ENCODE assay signal across 14 cellular contexts in genomic region chr9:33223696-33224095, GRCh38. TPM values are rescaled to one million over a fixed set of nuclear protein-coding genes. Genes with fewer than 3 reads are reported as not detected.
DNase-seq lines count a peak whose midpoint lies in the region; ATAC-seq, FAIRE-seq and TF ChIP-seq lines count a peak whose summit lies in the region.
"Had no signal": no experiment of that assay in that cellular context is flagged by ENCODE, and none has a peak within 500 bp of the region (broad histone marks: within the 10 kb centered on the region; RNA-seq: fewer than 3 reads in every experiment).

No MANE protein-coding gene starts in this region.

- H3K36me3 ChIP-seq in cardiac muscle cell (no peaks in the 10 kb centered on the region), OCI-LY3 (replicated peaks; ENCODE audit: low read depth, low read length) (no peaks in the 10 kb centered on the region), endothelial cell of umbilical vein (ENCODE audit: control insufficient read depth in 2 of 2, extremely low read depth in 1 of 2, insufficient read depth in 2 of 2, low read length in 2 of 2) (no peaks in the 10 kb centered on the region), testis (ENCODE audit: low read depth, missing control alignments) (no peaks in the 10 kb centered on the region)
- H3K36me3 ChIP-seq in CD8-positive, alpha-beta T cell (ENCODE audit: insufficient read depth, low read length) = no peaks in the 10 kb centered on the region
- H3K36me3 ChIP-seq: transverse colon had no signal

- FAIRE-seq in endothelial cell of umbilical vein (lab: Jason Lieb, UNC) = no peak
- FAIRE-seq: G401.6, H54, TTC549 had no signal

- dilution Hi-C loops in endothelial cell of umbilical vein (cut with MboI; ENCODE audit: extremely low pct_ligation_motif_present, low sequenced_read_pairs) = no loop called here

- H3K9me3 Mint-ChIP-seq in CD8-positive, alpha-beta T cell = no peaks in the 10 kb centered on the region
- H3K9me3 Mint-ChIP-seq: naive thymus-derived CD4-positive, alpha-beta T cell had no signal

- no peak for ATAC-seq in left cardiac atrium
- ATAC-seq in CD8-positive, alpha-beta T cell = no peak
- ATAC-seq: naive thymus-derived CD4-positive, alpha-beta T cell had no signal

- H3K27me3 ChIP-seq in cardiac muscle cell (no peaks in the 10 kb centered on the region), OCI-LY3 (ENCODE audit: low read depth, low read length) (no peaks in the 10 kb centered on the region), endothelial cell of umbilical vein (ENCODE audit: control insufficient read depth in 2 of 2, insufficient read depth in 2 of 2, low read length in 2 of 2) (no peaks in the 10 kb centered on the region), testis (no peaks in the 10 kb centered on the region)
- no peaks in the 10 kb centered on the region for H3K27me3 ChIP-seq in CD8-positive, alpha-beta T cell (ENCODE audit: insufficient read depth, low read length)
- H3K27me3 ChIP-seq: transverse colon had no signal

- H3K4me3 ChIP-seq in cardiac muscle cell = no peak overlapping the region
- peak overlapping the region; percentile 69 for H3K4me3 ChIP-seq in OCI-LY3 (ENCODE audit: low read length)
- no peak overlapping the region for H3K4me3 ChIP-seq in endothelial cell of umbilical vein (replicated peaks in 1 of 3; ENCODE audit: insufficient read depth in 1 of 3, low read depth in 1 of 3, low read length in 3 of 3)
- no peak overlapping the region for H3K4me3 ChIP-seq in testis
- H3K4me3 ChIP-seq in CD8-positive, alpha-beta T cell (ENCODE audit: low read depth, low read length) = no peak overlapping the region
- H3K4me3 ChIP-seq: transverse colon had no signal

- H3K4me2 ChIP-seq in OCI-LY3 (ENCODE audit: low read length) = peak overlapping the region; percentile 85
- no peak overlapping the region for H3K4me2 ChIP-seq in endothelial cell of umbilical vein (ENCODE audit: insufficient read depth, low read length)

- TF ChIP-seq POLR2A in endothelial cell of umbilical vein (IDR thresholded peaks at IDR 0.05; ENCODE audit: low read depth, low read length) (no peak), testis (IDR thresholded peaks at IDR 0.05) (no peak)

- 55 to 64% methylated on average over 1 of the region's 1 CpG for WGBS in testis, 2 donors

- H3K27me3 Mint-ChIP-seq in CD8-positive, alpha-beta T cell (ENCODE audit: low read depth) = peaks cover 2% of the 10 kb centered on the region

- H2AFZ ChIP-seq in OCI-LY3 (ENCODE audit: low read depth, low read length) = peak overlapping the region; percentile 79
- no peak overlapping the region for H2AFZ ChIP-seq in endothelial cell of umbilical vein (ENCODE audit: low read depth, low read length)

- H4K20me1 ChIP-seq in OCI-LY3 (ENCODE audit: insufficient read depth, low read length) = no peaks in the 10 kb centered on the region
- H4K20me1 ChIP-seq in endothelial cell of umbilical vein (replicated peaks; ENCODE audit: control insufficient read depth, extremely low read depth, insufficient read depth, low read length) = no peaks in the 10 kb centered on the region

- no peaks in the 10 kb centered on the region for H3K9me3 ChIP-seq in cardiac muscle cell (ENCODE audit: low read depth)
- no peaks in the 10 kb centered on the region for H3K9me3 ChIP-seq in OCI-LY3 (ENCODE audit: insufficient read depth, low read length)
- no peaks in the 10 kb centered on the region for H3K9me3 ChIP-seq in endothelial cell of umbilical vein (replicated peaks; ENCODE audit: control insufficient read depth, insufficient read depth, low read length)
- no peaks in the 10 kb centered on the region for H3K9me3 ChIP-seq in testis
- no peaks in the 10 kb centered on the region for H3K9me3 ChIP-seq in CD8-positive, alpha-beta T cell (ENCODE audit: low read length)
- H3K9me3 ChIP-seq: transverse colon had no signal

- H3K4me3 Mint-ChIP-seq in CD8-positive, alpha-beta T cell = no peak overlapping the region
- H3K4me3 Mint-ChIP-seq: naive thymus-derived CD4-positive, alpha-beta T cell had no signal

- H3K27ac Mint-ChIP-seq in CD8-positive, alpha-beta T cell = no peak overlapping the region
- H3K27ac Mint-ChIP-seq: naive thymus-derived CD4-positive, alpha-beta T cell had no signal

- no peak overlapping the region for H3K27ac ChIP-seq in cardiac muscle cell
- no peak overlapping the region for H3K27ac ChIP-seq in OCI-LY3 (ENCODE audit: low read length)
- no peak overlapping the region for H3K27ac ChIP-seq in endothelial cell of umbilical vein (ENCODE audit: insufficient read depth, low read depth, low read length)
- no peak overlapping the region for H3K27ac ChIP-seq in testis
- H3K27ac ChIP-seq in CD8-positive, alpha-beta T cell (ENCODE audit: low read depth, low read length) = no peak overlapping the region
- H3K27ac ChIP-seq: transverse colon had no signal

- DNase-seq in cardiac muscle cell (ENCODE audit: low read depth in 1 of 2, low spot score in 1 of 2) (peak in 1 of 2 donors; percentile 48), left cardiac atrium (no peak), endothelial cell of umbilical vein (ENCODE audit: low read depth, low spot score) (peak; percentile 17), testis (peak; percentile 25), NCI-H510A treated with DMSO at 0.1 percent for 48 hours (lab: John Stamatoyannopoulos, UW) (no peak), T1000 (lab: John Stamatoyannopoulos, UW) (no peak)
- no peak for DNase-seq in CD8-positive, alpha-beta T cell
- DNase-seq: naive thymus-derived CD4-positive, alpha-beta T cell; NCI-H2029 treated with DMSO at 0.1 percent for 48 hours; transverse colon had no signal

- H3K9me1 ChIP-seq in endothelial cell of umbilical vein (replicated peaks; ENCODE audit: control insufficient read depth, extremely low read depth, insufficient read depth, low read length) = no peaks in the 10 kb centered on the region

- H3K9ac ChIP-seq in OCI-LY3 (ENCODE audit: low read length) = peak overlapping the region; percentile 38; the same call in 1 of the 2 replicates
- H3K9ac ChIP-seq in endothelial cell of umbilical vein (replicated peaks; ENCODE audit: extremely low read depth, insufficient read depth, low read length) = no peak overlapping the region

- no TSS peak for BruUV-seq in endothelial cell of umbilical vein (replicated peaks; lab: Mats Ljungman, UMichigan)

- TF ChIP-seq CTCF in cardiac muscle cell (IDR thresholded peaks at IDR 0.05; ENCODE audit: low read depth, low read length) (peak; percentile 35), OCI-LY3 (IDR thresholded peaks at IDR 0.05; ENCODE audit: low read depth, low read length) (peak; percentile 77), endothelial cell of umbilical vein (IDR thresholded peaks at IDR 0.05; ENCODE audit: extremely low read depth in 1 of 2, insufficient read depth in 1 of 2, low read depth in 1 of 2, low read length in 2 of 2) (peak in 1 of 2 donors; percentile 19), testis (IDR thresholded peaks at IDR 0.05) (no peak)
- TF ChIP-seq CTCF in CD8-positive, alpha-beta T cell (IDR thresholded peaks at IDR 0.05) = no peak

- peaks cover 13% of the 10 kb centered on the region for H3K4me1 Mint-ChIP-seq in CD8-positive, alpha-beta T cell (ENCODE audit: low read depth)

- no peaks in the 10 kb centered on the region for H3K36me3 Mint-ChIP-seq in CD8-positive, alpha-beta T cell
- H3K36me3 Mint-ChIP-seq: naive thymus-derived CD4-positive, alpha-beta T cell had no signal

- H3K4me1 ChIP-seq in cardiac muscle cell (ENCODE audit: low read depth) (no peaks in the 10 kb centered on the region), OCI-LY3 (ENCODE audit: low read length) (peaks cover 57% of the 10 kb centered on the region), endothelial cell of umbilical vein (ENCODE audit: control insufficient read depth, extremely low read depth, insufficient read depth, low read length) (peaks cover 9% of the 10 kb centered on the region), testis (peaks cover 7% of the 10 kb centered on the region)
- no peaks in the 10 kb centered on the region for H3K4me1 ChIP-seq in CD8-positive, alpha-beta T cell (ENCODE audit: insufficient read depth, low read length)

- POLR2A ChIA-PET in endothelial cell of umbilical vein (lab: Charles Lee) = no interaction called here
- POLR2A ChIA-PET in CD8-positive, alpha-beta T cell (lab: Charles Lee) = no interaction called here

- CTCF ChIA-PET in endothelial cell of umbilical vein (lab: Charles Lee) = no interaction called here
- CTCF ChIA-PET in CD8-positive, alpha-beta T cell (lab: Charles Lee) = interaction anchor here (0.7 to 1.5 kb wide), 3 partner anchors 9 to 23 kb away, joined by 3 to 5 read pairs (median 4); no protein-coding TSS in a partner anchor

- intact Hi-C loops in left cardiac atrium (cut with DNase I) = loop anchor here (1.0 to 10.0 kb wide), 3 partner anchors 49 to 142 kb away; partner anchors contain the start of gene B4GALT1 (in 1 of the 2)
- intact Hi-C loops in endothelial cell of umbilical vein (cut with micrococcal nuclease) = no loop called here
- intact Hi-C loops in testis (cut with DNase I; ENCODE audit: low total_unique reads) = no loop called here
- intact Hi-C loops in CD8-positive, alpha-beta T cell (cut with DNase I, micrococcal nuclease) = loop anchor here (1.0 to 2.0 kb wide), 3 partner anchors 45 to 54 kb away; no protein-coding TSS in a partner anchor

- no peaks in the 10 kb centered on the region for H3K79me2 ChIP-seq in OCI-LY3 (ENCODE audit: low read length)
- no peaks in the 10 kb centered on the region for H3K79me2 ChIP-seq in endothelial cell of umbilical vein (ENCODE audit: control insufficient read depth, insufficient read depth, low read length)

RNA-seq across cellular contexts. Expression of gene SPINK4, which starts 16.3 kb away (rescaled TPM):
- total RNA-seq in cardiac muscle cell = 7.8 TPM in 1 of 2 replicates, not detected in the other
- 5.7 and 6.9 TPM in 2 replicates for polyA plus RNA-seq in cardiac muscle cell
- not detected for total RNA-seq in left cardiac atrium
- total RNA-seq in endothelial cell of umbilical vein = not detected in 2 replicates
- polyA plus RNA-seq in endothelial cell of umbilical vein = not detected in 2 replicates
- polyA plus RNA-seq in endothelial cell of umbilical vein (2011; cell fraction: cytosol; rRNA removed) = not detected in 2 replicates
- not detected in 2 replicates for polyA plus RNA-seq in endothelial cell of umbilical vein (2011; cell fraction: nucleus; rRNA removed)
- polyA plus RNA-seq in endothelial cell of umbilical vein (2012) = not detected in 2 replicates
- not detected in 2 replicates for polyA minus RNA-seq in endothelial cell of umbilical vein
- polyA minus RNA-seq in endothelial cell of umbilical vein (2011; cell fraction: cytosol; rRNA and poly(A)+ RNA removed) = 56.2 TPM
- polyA minus RNA-seq in endothelial cell of umbilical vein (2011; cell fraction: nucleus; rRNA and poly(A)+ RNA removed) = 3.5 TPM in 1 of 2 replicates, not detected in the other
- total RNA-seq in testis = not detected
- polyA plus RNA-seq in testis (ENCODE audit: insufficient read depth, low read depth, low replicate concordance) = not detected
- not detected for total RNA-seq in CD8-positive, alpha-beta T cell
- total RNA-seq: naive thymus-derived CD4-positive, alpha-beta T cell had no signal
- polyA plus RNA-seq: naive thymus-derived CD4-positive, alpha-beta T cell had no signal

RNA-seq across cellular contexts. Expression of gene BAG1, which starts 40.8 kb away (rescaled TPM):
- 248 and 301 TPM in 2 replicates for total RNA-seq in cardiac muscle cell
- 166 and 270 TPM in 2 replicates for polyA plus RNA-seq in cardiac muscle cell
- total RNA-seq in left cardiac atrium = 100 to 1,000 TPM; 152 to 208 TPM
- total RNA-seq in endothelial cell of umbilical vein = 87.4 and 98.7 TPM in 2 replicates
- 25.2 and 44.6 TPM in 2 replicates for polyA plus RNA-seq in endothelial cell of umbilical vein
- polyA plus RNA-seq in endothelial cell of umbilical vein (2011; cell fraction: cytosol; rRNA removed) = 58.0 and 58.6 TPM in 2 replicates
- polyA plus RNA-seq in endothelial cell of umbilical vein (2011; cell fraction: nucleus; rRNA removed) = 26.0 and 35.6 TPM in 2 replicates
- polyA plus RNA-seq in endothelial cell of umbilical vein (2012) = 65.9 and 73.2 TPM in 2 replicates
- 10.3 and 19.1 TPM in 2 replicates for polyA minus RNA-seq in endothelial cell of umbilical vein
- 84.7 TPM for polyA minus RNA-seq in endothelial cell of umbilical vein (2011; cell fraction: cytosol; rRNA and poly(A)+ RNA removed)
- polyA minus RNA-seq in endothelial cell of umbilical vein (2011; cell fraction: nucleus; rRNA and poly(A)+ RNA removed) = 32.4 and 39.3 TPM in 2 replicates
- total RNA-seq in testis = 100 to 1,000 TPM in 1 of 2 donors, 10 to 100 TPM in 1; 96.6 to 147 TPM
- 203 TPM for polyA plus RNA-seq in testis (ENCODE audit: insufficient read depth, low read depth, low replicate concordance)
- total RNA-seq in CD8-positive, alpha-beta T cell = 10 to 100 TPM; 56.8 to 64.3 TPM

RNA-seq across cellular contexts. Expression of gene CHMP5, which starts 41.2 kb away (rescaled TPM):
- total RNA-seq in cardiac muscle cell = 75.2 and 75.5 TPM in 2 replicates
- 99.5 and 122 TPM in 2 replicates for polyA plus RNA-seq in cardiac muscle cell
- total RNA-seq in left cardiac atrium = 10 to 100 TPM; 45.3 to 45.9 TPM
- 54.5 and 55.8 TPM in 2 replicates for total RNA-seq in endothelial cell of umbilical vein
- polyA plus RNA-seq in endothelial cell of umbilical vein = 22.6 and 33.2 TPM in 2 replicates
- 57.2 and 63.0 TPM in 2 replicates for polyA plus RNA-seq in endothelial cell of umbilical vein (2011; cell fraction: cytosol; rRNA removed)
- 27.9 and 39.5 TPM in 2 replicates for polyA plus RNA-seq in endothelial cell of umbilical vein (2011; cell fraction: nucleus; rRNA removed)
- polyA plus RNA-seq in endothelial cell of umbilical vein (2012) = 69.2 and 84.2 TPM in 2 replicates
- 17.0 and 17.1 TPM in 2 replicates for polyA minus RNA-seq in endothelial cell of umbilical vein
- 21.1 TPM for polyA minus RNA-seq in endothelial cell of umbilical vein (2011; cell fraction: cytosol; rRNA and poly(A)+ RNA removed)
- polyA minus RNA-seq in endothelial cell of umbilical vein (2011; cell fraction: nucleus; rRNA and poly(A)+ RNA removed) = 9.5 and 11.1 TPM in 2 replicates
- 10 to 100 TPM; 53.2 to 57.0 TPM for total RNA-seq in testis
- 84.1 TPM for polyA plus RNA-seq in testis (ENCODE audit: insufficient read depth, low read depth, low replicate concordance)
- total RNA-seq in CD8-positive, alpha-beta T cell = 10 to 100 TPM; 13.4 to 14.2 TPM

RNA-seq across cellular contexts. Expression of gene B4GALT1, which starts 56.6 kb away (rescaled TPM):
- total RNA-seq in cardiac muscle cell (24.8 and 33.6 TPM in 2 replicates), left cardiac atrium (100 to 1,000 TPM in 1 of 2 donors, 10 to 100 TPM in 1; 49.5 to 107 TPM), endothelial cell of umbilical vein (65.6 and 66.5 TPM in 2 replicates), testis (100 to 1,000 TPM; 192 to 212 TPM)
- polyA plus RNA-seq in cardiac muscle cell (22.1 and 30.0 TPM in 2 replicates), endothelial cell of umbilical vein (61.3 and 61.4 TPM in 2 replicates), testis (ENCODE audit: insufficient read depth, low read depth, low replicate concordance) (112 TPM)
- 38.4 and 38.5 TPM in 2 replicates for polyA plus RNA-seq in endothelial cell of umbilical vein (2011; cell fraction: cytosol; rRNA removed)
- polyA plus RNA-seq in endothelial cell of umbilical vein (2011; cell fraction: nucleus; rRNA removed) = 20.8 and 22.6 TPM in 2 replicates
- 59.6 and 71.4 TPM in 2 replicates for polyA plus RNA-seq in endothelial cell of umbilical vein (2012)
- polyA minus RNA-seq in endothelial cell of umbilical vein = 80.7 and 81.6 TPM in 2 replicates
- 182 TPM for polyA minus RNA-seq in endothelial cell of umbilical vein (2011; cell fraction: cytosol; rRNA and poly(A)+ RNA removed)
- polyA minus RNA-seq in endothelial cell of umbilical vein (2011; cell fraction: nucleus; rRNA and poly(A)+ RNA removed) = 19.3 and 19.9 TPM in 2 replicates
- 100 to 1,000 TPM; 139 to 140 TPM for total RNA-seq in CD8-positive, alpha-beta T cell

Comparison
In these comparisons a context has a peak if more than half of its experiments do, and no peak if none do; other contexts are left out.
1. DNase-seq: peak in endothelial cell of umbilical vein (single experiment) and testis (single experiment); none in left cardiac atrium (single experiment), NCI-H510A treated with DMSO at 0.1 percent for 48 hours (single experiment), T1000 (single experiment) and CD8-positive, alpha-beta T cell (0 of 7).
2. CTCF ChIP-seq: peak in cardiac muscle cell (single experiment) and OCI-LY3 (single experiment); none in testis (0 of 3) and CD8-positive, alpha-beta T cell (single experiment).
3. intact Hi-C loops: an anchor here in left cardiac atrium (1.0 to 10.0 kb wide) and CD8-positive, alpha-beta T cell (1.0 to 2.0 kb wide); none called in endothelial cell of umbilical vein and testis.